In genomic region chr14:19687880-19688279, GRCh38 we compare ENCODE assay signal across 7 cellular contexts. TPM values are rescaled to one million over a fixed set of nuclear protein-coding genes. Genes with fewer than 3 reads are reported as not detected.
"Had no signal": no experiment of that assay in that cellular context is flagged by ENCODE, and none has a peak within 500 bp of the region (broad histone marks: within the 10 kb centered on the region; RNA-seq: fewer than 3 reads in every experiment).

No MANE protein-coding gene starts in this region.

RNA-seq across cellular contexts. Expression of gene OR11H2, which starts 25.8 kb away (rescaled TPM):
- total RNA-seq: GM23248, H4, H7, HepG2, HFFc6, HT1080 had no signal
- polyA plus RNA-seq: GM23248, HepG2, IgD-negative memory B cell had no signal

RNA-seq across cellular contexts. Expression of gene OR4Q3, which starts 55.5 kb away (rescaled TPM):
- total RNA-seq: GM23248, H4, H7, HepG2, HFFc6, HT1080 had no signal
- polyA plus RNA-seq: GM23248, HepG2, IgD-negative memory B cell had no signal
